9 cellular contexts compared by ENCODE assay signal in the genomic region with DNA sequence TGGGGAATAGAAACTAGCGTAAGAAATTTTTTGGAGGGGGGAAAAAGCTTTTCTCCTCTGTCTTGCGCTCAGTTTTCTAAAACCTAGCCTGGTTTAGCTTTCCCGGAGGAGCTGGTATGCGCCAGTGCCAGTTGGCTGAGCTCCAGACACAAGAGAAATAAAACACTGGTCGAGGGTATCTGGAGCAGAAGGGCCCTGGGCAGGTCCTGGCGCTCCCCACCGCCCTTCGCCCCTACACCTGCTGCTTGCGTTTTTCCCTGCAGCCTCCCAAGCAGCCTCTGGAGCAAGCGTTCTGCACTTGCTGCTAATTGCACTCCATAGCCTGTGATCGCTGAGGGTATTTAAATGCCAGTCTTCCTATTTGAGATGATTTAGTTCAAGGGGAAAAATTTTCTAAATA. TPM values are rescaled to one million over a fixed set of nuclear protein-coding genes. Genes with fewer than 3 reads are reported as not detected.
A peak's percentile ranks its signal among the peaks of the same experiment; 100 is the strongest.
DNase-seq lines count a peak whose midpoint lies in the region; ATAC-seq, FAIRE-seq and TF ChIP-seq lines count a peak whose summit lies in the region.
"Had no signal": no experiment of that assay in that cellular context is flagged by ENCODE, and none has a peak within 500 bp of the region (broad histone marks: within the 10 kb centered on the region; RNA-seq: fewer than 3 reads in every experiment).

No MANE protein-coding gene starts in this region.

- no peaks in the 10 kb centered on the region for H3K9me3 Mint-ChIP-seq in activated T-helper 17 cell treated with anti-CD3 and anti-CD28 coated beads, Interleukin-2, amount 50 U/mL, for 72 hours

- DNase-seq in hepatocyte (ENCODE audit: low spot score) (peak; percentile 31), NCI-H1930 (lab: John Stamatoyannopoulos, UW) (no peak), T-helper 9 cell (no peak), GM12892 (ENCODE audit: insufficient read length) (no peak)
- DNase-seq: NCI-H526 treated with DMSO at 0.1 percent for 48 hours had no signal

- peaks cover 24% of the 10 kb centered on the region for H3K27me3 ChIP-seq in HUES48 (ENCODE audit: control insufficient read depth, insufficient read depth, low read length)
- peaks cover 20% of the 10 kb centered on the region for H3K27me3 ChIP-seq in hepatocyte

- H3K4me3 ChIP-seq in HUES48 (ENCODE audit: low read depth, low read length) = peak overlapping the region; percentile 88
- peak overlapping the region; percentile 56 for H3K4me3 ChIP-seq in hepatocyte
- peak overlapping the region in 6 of 7 experiments; percentile 10 to 35 (median 32) for H3K4me3 ChIP-seq in skin epidermis

- TF ChIP-seq CTCF in hepatocyte (IDR thresholded peaks at IDR 0.05; ENCODE audit: poor library complexity) = no peak

- peaks cover 7% of the 10 kb centered on the region for H3K79me2 ChIP-seq in hepatocyte

- peaks cover 41% of the 10 kb centered on the region for H3K27me3 Mint-ChIP-seq in activated T-helper 17 cell treated with anti-CD3 and anti-CD28 coated beads, Interleukin-2, amount 50 U/mL, for 72 hours

- peak overlapping the region; percentile 55 for H3K4me3 Mint-ChIP-seq in activated T-helper 17 cell treated with anti-CD3 and anti-CD28 coated beads, Interleukin-2, amount 50 U/mL, for 72 hours

- H3K36me3 Mint-ChIP-seq in activated T-helper 17 cell treated with anti-CD3 and anti-CD28 coated beads, Interleukin-2, amount 50 U/mL, for 72 hours (ENCODE audit: low read depth) = no peaks in the 10 kb centered on the region

- H3K27ac ChIP-seq in HUES48 (ENCODE audit: low read depth, low read length) (no peak overlapping the region), hepatocyte (peak overlapping the region; percentile 61), skin epidermis (peak overlapping the region in 5 of 21 experiments; percentile 13 to 63 (median 25))

- H3K36me3 ChIP-seq in HUES48 (ENCODE audit: control insufficient read depth, insufficient read depth, low read length) (no peaks in the 10 kb centered on the region), hepatocyte (replicated peaks; ENCODE audit: insufficient read depth, low read depth) (no peaks in the 10 kb centered on the region)

- H3K4me2 ChIP-seq in hepatocyte = peak overlapping the region; percentile 89

- peaks cover 6% of the 10 kb centered on the region for H3K4me1 Mint-ChIP-seq in activated T-helper 17 cell treated with anti-CD3 and anti-CD28 coated beads, Interleukin-2, amount 50 U/mL, for 72 hours

- H3K9ac ChIP-seq in HUES48 (ENCODE audit: low read depth, low read length) = no peak overlapping the region

- H3K9me2 ChIP-seq in hepatocyte (replicated peaks; ENCODE audit: insufficient read depth) = no peaks in the 10 kb centered on the region

- FAIRE-seq in GM12892 (lab: Jason Lieb, UNC) = no peak

- no peak for ATAC-seq in activated T-helper 17 cell treated with anti-CD3 and anti-CD28 coated beads, Interleukin-2, amount 50 U/mL, for 72 hours (replicated peaks)
- ATAC-seq in HG03159 (IDR thresholded peaks at IDR 0.05; ENCODE audit: unreplicated experiment) = no peak

- H4K20me1 ChIP-seq in hepatocyte (ENCODE audit: insufficient read depth, poor library complexity, severe bottlenecking) = no peaks in the 10 kb centered on the region

- TF ChIP-seq POLR2A in GM12892 (IDR thresholded peaks at IDR 0.05; ENCODE audit: low read depth, low read length) = no peak

- no peak overlapping the region for H3K27ac Mint-ChIP-seq in activated T-helper 17 cell treated with anti-CD3 and anti-CD28 coated beads, Interleukin-2, amount 50 U/mL, for 72 hours

- H3K9me3 ChIP-seq in HUES48 (ENCODE audit: control insufficient read depth, insufficient read depth, low read length) (no peaks in the 10 kb centered on the region), hepatocyte (ENCODE audit: low read depth) (no peaks in the 10 kb centered on the region)

- 8% methylated on average over 11 of the region's 11 CpGs for WGBS in hepatocyte (ENCODE audit: low lambda C conversion rate, missing lambda C conversion rate)

- H2AFZ ChIP-seq in hepatocyte = no peak overlapping the region

- H3K4me1 ChIP-seq in HUES48 (ENCODE audit: control insufficient read depth, insufficient read depth, low read length) = peaks cover 10% of the 10 kb centered on the region
- peaks cover 6% of the 10 kb centered on the region for H3K4me1 ChIP-seq in hepatocyte (ENCODE audit: insufficient read depth)

RNA-seq across cellular contexts. Expression of gene EREG, which starts 0.8 kb away (rescaled TPM):
- total RNA-seq in activated T-helper 17 cell treated with anti-CD3 and anti-CD28 coated beads, Interleukin-2, amount 50 U/mL, for 72 hours = not detected
- 18.9 and 28.3 TPM in 2 replicates for total RNA-seq in hepatocyte
- 4.5 and 5.7 TPM in 2 replicates for polyA plus RNA-seq in hepatocyte
- polyA plus RNA-seq in GM12892 (2012; ENCODE audit: missing spikeins) = not detected

RNA-seq across cellular contexts. Expression of gene EPGN, which starts 57.5 kb away (rescaled TPM):
- total RNA-seq in activated T-helper 17 cell treated with anti-CD3 and anti-CD28 coated beads, Interleukin-2, amount 50 U/mL, for 72 hours = not detected
- 0.56 and 1.2 TPM in 2 replicates for total RNA-seq in hepatocyte
- 0.24 and 2.2 TPM in 2 replicates for polyA plus RNA-seq in hepatocyte
- polyA plus RNA-seq in GM12892 (2012; ENCODE audit: missing spikeins) = not detected

Comparison
In these comparisons a context has a peak if more than half of its experiments do, and no peak if none do; other contexts are left out.
1. H3K4me3 ChIP-seq: peak in every context shown above with its lines; median percentile 88 in HUES48; 56 in hepatocyte; 32 in skin epidermis.
2. RNA of gene EREG, which starts 0.8 kb away (total RNA-seq): 18.9 to 28.3 TPM in hepatocyte; not detected in activated T-helper 17 cell treated with anti-CD3 and anti-CD28 coated beads, Interleukin-2, amount 50 U/mL, for 72 hours; every median in the first group is over 10 times any median in the second.